8 cellular contexts compared by ENCODE assay signal in genomic region chr2:237432484-237433092, GRCh38. TPM values are rescaled to one million over a fixed set of nuclear protein-coding genes. Genes with fewer than 3 reads are reported as not detected.
DNase-seq lines count a peak whose midpoint lies in the region; ATAC-seq and TF ChIP-seq lines count a peak whose summit lies in the region.

No MANE protein-coding gene starts in this region.

- peaks cover 3% of the 10 kb centered on the region for H3K36me3 Mint-ChIP-seq in T-helper 2 cell treated with Interferon-gamma antibody and Interleukin-4, amounts not matched to agents 5 μg/mL and 100 μg/mL, for 36 hours (ENCODE audit: low read depth)

- in situ Hi-C loops in astrocyte of the cerebellum (cut with HindIII; ENCODE audit: low sequenced_read_pairs), result no loop called here

- peak overlapping the region; percentile 47 for H3K27ac Mint-ChIP-seq in T-helper 2 cell treated with Interferon-gamma antibody and Interleukin-4, amounts not matched to agents 5 μg/mL and 100 μg/mL, for 36 hours

- H3K27ac ChIP-seq in C4-2B, result 0 out of 2 replicates have a peak overlapping the region, but pooled peaks have one; percentile 6

- TF ChIP-seq CTCF in C4-2B (conservative IDR thresholded peaks at IDR 0.05), result no peak
- peak; percentile 21 for TF ChIP-seq CTCF in astrocyte of the cerebellum (IDR thresholded peaks at IDR 0.05; ENCODE audit: low read depth, low read length, missing control alignments)
- no peak for TF ChIP-seq CTCF in omental fat pad (IDR thresholded peaks at IDR 0.05)

- peak; percentile 89 for DNase-seq in T-helper 2 cell treated with Interferon-gamma antibody and Interleukin-4, amounts not matched to agents 5 μg/mL and 100 μg/mL, for 36 hours (ENCODE audit: low spot score)
- no peak for DNase-seq in astrocyte of the cerebellum (ENCODE audit: low read depth)
- no peak for DNase-seq in omental fat pad (ENCODE audit: low spot score)
- DNase-seq in erythroblast (lab: John Stamatoyannopoulos, UW), result no peak

- H3K4me3 Mint-ChIP-seq in T-helper 2 cell treated with Interferon-gamma antibody and Interleukin-4, amounts not matched to agents 5 μg/mL and 100 μg/mL, for 36 hours, result peak overlapping the region; percentile 64

- H3K4me1 Mint-ChIP-seq in T-helper 2 cell treated with Interferon-gamma antibody and Interleukin-4, amounts not matched to agents 5 μg/mL and 100 μg/mL, for 36 hours (ENCODE audit: low read depth), result peaks cover 84% of the 10 kb centered on the region

- no peak for TF ChIP-seq POLR2A in erythroblast (IDR thresholded peaks at IDR 0.05; ENCODE audit: low read length)

- peaks cover 4% of the 10 kb centered on the region for H3K9me3 Mint-ChIP-seq in T-helper 2 cell treated with Interferon-gamma antibody and Interleukin-4, amounts not matched to agents 5 μg/mL and 100 μg/mL, for 36 hours

- no peak overlapping the region for H3K4me3 ChIP-seq in astrocyte of the cerebellum (ENCODE audit: low read depth, low read length)

- no peaks in the 10 kb centered on the region for H3K27me3 Mint-ChIP-seq in T-helper 2 cell treated with Interferon-gamma antibody and Interleukin-4, amounts not matched to agents 5 μg/mL and 100 μg/mL, for 36 hours (ENCODE audit: low read depth)

- ATAC-seq in omental fat pad (ENCODE audit: low FRiP score), result peak; percentile 17
- no peak for ATAC-seq in HG02973 (IDR thresholded peaks at IDR 0.05; ENCODE audit: unreplicated experiment)
- no peak for ATAC-seq in GM21423 (IDR thresholded peaks at IDR 0.05; ENCODE audit: unreplicated experiment)
- ATAC-seq in HG03469 (IDR thresholded peaks at IDR 0.05; ENCODE audit: unreplicated experiment), result no peak

RNA-seq across cellular contexts. Expression of gene COL6A3, which starts 18.6 kb away (rescaled TPM):
- total RNA-seq in omental fat pad, result 100 to 1,000 TPM; 105 to 712 (median 274) TPM

RNA-seq across cellular contexts. Expression of gene MLPH, which starts 54.5 kb away (rescaled TPM):
- total RNA-seq in omental fat pad, result 10 to 100 TPM in 1 of 4 donors, 1 to 10 TPM in 3; 3.8 to 23.6 (median 6.4) TPM
